ENCODE assay signal across 21 cellular contexts in genomic region chr9:137498720-137499150, GRCh38. TPM values are rescaled to one million over a fixed set of nuclear protein-coding genes. Genes with fewer than 3 reads are reported as not detected.
"Had no signal": no experiment of that assay in that cellular context is flagged by ENCODE, and none has a peak within 500 bp of the region (broad histone marks: within the 10 kb centered on the region; RNA-seq: fewer than 3 reads in every experiment).

No MANE protein-coding gene starts in this region.

- H3K27me3 Mint-ChIP-seq: naive thymus-derived CD8-positive, alpha-beta T cell; progenitor cell of endocrine pancreas had no signal

- H3K27ac Mint-ChIP-seq: dendritic cell treated with granulocyte-macrophage colony-stimulating factor and Interleukin-4, amounts not matched to agents 40 ng/mL and 50 ng/mL, for 4 days; progenitor cell of endocrine pancreas had no signal

- H3K36me3 ChIP-seq: upper lobe of right lung had no signal

- H3K4me3 Mint-ChIP-seq: dendritic cell treated with granulocyte-macrophage colony-stimulating factor and Interleukin-4, amounts not matched to agents 40 ng/mL and 50 ng/mL, for 4 days; naive thymus-derived CD8-positive, alpha-beta T cell; neural crest cell had no signal

- H3K4me3 ChIP-seq: heart right ventricle, mucosa of descending colon, pancreas, suprapubic skin, thyroid gland, upper lobe of right lung had no signal

- DNase-seq: cerebellar nuclear complex; foreskin melanocyte; heart right ventricle; mammary epithelial cell; naive thymus-derived CD8-positive, alpha-beta T cell; right cardiac atrium; stimulated activated CD4-positive, alpha-beta T cell treated with anti-CD3 and anti-CD28 coated beads, Interleukin-12 subunit alpha, Interleukin-12 subunit beta, amount 100 ng/mL, for 4 hours; stimulated activated CD4-positive, alpha-beta T cell treated with anti-CD3 and anti-CD28 coated beads, Interleukin-2, amount 100 ng/mL, for 48 hours; stimulated activated naive CD8-positive, alpha-beta T cell treated with anti-CD3 and anti-CD28 coated beads, Interleukin-15, Interleukin-2, amounts not matched to agents 100 U/mL and 50 U/mL, for 24 hours; thyroid gland; upper lobe of right lung had no signal

- H3K4me1 ChIP-seq: pancreas, suprapubic skin, thyroid gland, upper lobe of right lung had no signal

- FAIRE-seq: colon, islet of Langerhans, pancreas, small intestine had no signal

- H3K27me3 ChIP-seq: heart right ventricle, pancreas, suprapubic skin, thyroid gland, upper lobe of right lung had no signal

- H3K9me3 ChIP-seq: heart right ventricle, mucosa of descending colon, pancreas, suprapubic skin, thyroid gland, upper lobe of right lung had no signal

- H3K27ac ChIP-seq: heart right ventricle, pancreas, suprapubic skin, thyroid gland, upper lobe of right lung had no signal

RNA-seq across cellular contexts. Expression of gene ENTPD8, which starts 57.6 kb away (rescaled TPM):
- total RNA-seq: heart right ventricle; lower leg skin; naive thymus-derived CD8-positive, alpha-beta T cell; right cardiac atrium; suprapubic skin; upper lobe of right lung had no signal
- polyA plus RNA-seq: naive thymus-derived CD8-positive, alpha-beta T cell; right cardiac atrium had no signal
